In genomic region chr4:42396361-42397255, GRCh38 we compare ENCODE assay signal across 9 cellular contexts. TPM values are rescaled to one million over a fixed set of nuclear protein-coding genes. Genes with fewer than 3 reads are reported as not detected.
DNase-seq lines count a peak whose midpoint lies in the region; ATAC-seq and TF ChIP-seq lines count a peak whose summit lies in the region.
"Had no signal": no experiment of that assay in that cellular context is flagged by ENCODE, and none has a peak within 500 bp of the region (broad histone marks: within the 10 kb centered on the region; RNA-seq: fewer than 3 reads in every experiment).

No MANE protein-coding gene starts in this region.

- no peak for TF ChIP-seq CTCF in left lung (IDR thresholded peaks at IDR 0.05)
- TF ChIP-seq CTCF in tibial nerve (IDR thresholded peaks at IDR 0.05), result no peak

- H3K27me3 Mint-ChIP-seq in activated T-cell treated with anti-CD3 and anti-CD28 coated beads, Interleukin-2, amount 50 U/mL, for 4 hours (ENCODE audit: low read depth), result peaks cover 63% of the 10 kb centered on the region
- H3K27me3 Mint-ChIP-seq in activated T-helper 1 cell treated with anti-CD3 and anti-CD28 coated beads, Interleukin-12 subunit alpha, Interleukin-12 subunit beta, Interleukin-2, Interleukin-4 antibody, amounts not matched to agents 30 ng/mL and 10 ng/mL and 1 ng/mL, durations not matched to agents 14 hours and 24 hours and 36 hours (ENCODE audit: insufficient read depth), result peaks cover 56% of the 10 kb centered on the region

- no peak for DNase-seq in activated T-cell treated with anti-CD3 and anti-CD28 coated beads, Interleukin-2, amount 50 U/mL, for 4 hours
- no peak for DNase-seq in activated T-cell treated with anti-CD3 and anti-CD28 coated beads, Interleukin-2, amount 50 U/mL, for 1 hour
- DNase-seq in activated T-helper 1 cell treated with anti-CD3 and anti-CD28 coated beads, Interleukin-12 subunit alpha, Interleukin-12 subunit beta, Interleukin-2, Interleukin-4 antibody, amounts not matched to agents 30 ng/mL and 10 ng/mL and 1 ng/mL, durations not matched to agents 14 hours and 24 hours and 36 hours (ENCODE audit: low spot score), result no peak
- DNase-seq in left lung, result no peak
- DNase-seq in tibial nerve (ENCODE audit: low spot score in 2 of 2), result no peak
- no peak for DNase-seq in NCI-H1092 (lab: John Stamatoyannopoulos, UW)
- DNase-seq in SIG-M5 (lab: John Stamatoyannopoulos, UW), result no peak
- no peak for DNase-seq in sciatic nerve (ENCODE audit: low spot score)

- H3K9me3 Mint-ChIP-seq in activated T-cell treated with anti-CD3 and anti-CD28 coated beads, Interleukin-2, amount 50 U/mL, for 4 hours, result no peaks in the 10 kb centered on the region
- H3K9me3 Mint-ChIP-seq in activated T-helper 1 cell treated with anti-CD3 and anti-CD28 coated beads, Interleukin-12 subunit alpha, Interleukin-12 subunit beta, Interleukin-2, Interleukin-4 antibody, amounts not matched to agents 30 ng/mL and 10 ng/mL and 1 ng/mL, durations not matched to agents 14 hours and 24 hours and 36 hours, result no peaks in the 10 kb centered on the region

- H3K4me3 ChIP-seq in left lung (peak overlapping the region; percentile 41 to 45), tibial nerve (peak overlapping the region; percentile 40 to 70 (median 63))

- peak overlapping the region; percentile 40 for H3K27ac Mint-ChIP-seq in activated T-helper 1 cell treated with anti-CD3 and anti-CD28 coated beads, Interleukin-12 subunit alpha, Interleukin-12 subunit beta, Interleukin-2, Interleukin-4 antibody, amounts not matched to agents 30 ng/mL and 10 ng/mL and 1 ng/mL, durations not matched to agents 14 hours and 24 hours and 36 hours

- TF ChIP-seq POLR2A in tibial nerve (IDR thresholded peaks at IDR 0.05), result no peak

- peaks cover 23% of the 10 kb centered on the region for H3K4me1 Mint-ChIP-seq in activated T-cell treated with anti-CD3 and anti-CD28 coated beads, Interleukin-2, amount 50 U/mL, for 4 hours (ENCODE audit: low read depth)
- H3K4me1 Mint-ChIP-seq in activated T-helper 1 cell treated with anti-CD3 and anti-CD28 coated beads, Interleukin-12 subunit alpha, Interleukin-12 subunit beta, Interleukin-2, Interleukin-4 antibody, amounts not matched to agents 30 ng/mL and 10 ng/mL and 1 ng/mL, durations not matched to agents 14 hours and 24 hours and 36 hours (ENCODE audit: low read depth), result peaks cover 17% of the 10 kb centered on the region

- H3K27ac ChIP-seq in left lung (no peak overlapping the region), tibial nerve (no peak overlapping the region)

- H3K4me3 Mint-ChIP-seq in activated T-cell treated with anti-CD3 and anti-CD28 coated beads, Interleukin-2, amount 50 U/mL, for 4 hours, result peak overlapping the region; percentile 78
- peak overlapping the region; percentile 80 for H3K4me3 Mint-ChIP-seq in activated T-helper 1 cell treated with anti-CD3 and anti-CD28 coated beads, Interleukin-12 subunit alpha, Interleukin-12 subunit beta, Interleukin-2, Interleukin-4 antibody, amounts not matched to agents 30 ng/mL and 10 ng/mL and 1 ng/mL, durations not matched to agents 14 hours and 24 hours and 36 hours

- intact Hi-C loops in activated T-helper 1 cell treated with anti-CD3 and anti-CD28 coated beads, Interleukin-12 subunit alpha, Interleukin-12 subunit beta, Interleukin-2, Interleukin-4 antibody, amounts not matched to agents 30 ng/mL and 10 ng/mL and 1 ng/mL, durations not matched to agents 14 hours and 24 hours and 36 hours (cut with micrococcal nuclease), result loop anchor here (2.0 to 5.0 kb wide), 2 partner anchors 246 to 519 kb away; no protein-coding TSS in a partner anchor
- intact Hi-C loops in left lung (cut with DNase I) (no loop called here), sciatic nerve (cut with DNase I) (no loop called here)

- H3K36me3 ChIP-seq in left lung (no peaks in the 10 kb centered on the region), tibial nerve (no peaks in the 10 kb centered on the region)

- peaks cover 11 to 28% of the 10 kb centered on the region in 2 donors for H3K4me1 ChIP-seq in left lung
- peaks cover 0 to 31% (median 18%) of the 10 kb centered on the region in 4 donors for H3K4me1 ChIP-seq in tibial nerve

- no peak for TF ChIP-seq EP300 in tibial nerve (IDR thresholded peaks at IDR 0.05)

- WGBS in tibial nerve, 2 donors, result 28 to 32% methylated on average over 44 to 47 of the region's 47 CpGs

- ATAC-seq in activated T-cell treated with anti-CD3 and anti-CD28 coated beads, Interleukin-2, amount 50 U/mL, for 4 hours, result no peak
- ATAC-seq in left lung, result no peak
- ATAC-seq in sciatic nerve, result no peak

- no peaks in the 10 kb centered on the region for H3K36me3 Mint-ChIP-seq in activated T-cell treated with anti-CD3 and anti-CD28 coated beads, Interleukin-2, amount 50 U/mL, for 4 hours (ENCODE audit: insufficient read depth)
- H3K36me3 Mint-ChIP-seq in activated T-helper 1 cell treated with anti-CD3 and anti-CD28 coated beads, Interleukin-12 subunit alpha, Interleukin-12 subunit beta, Interleukin-2, Interleukin-4 antibody, amounts not matched to agents 30 ng/mL and 10 ng/mL and 1 ng/mL, durations not matched to agents 14 hours and 24 hours and 36 hours (ENCODE audit: low read depth), result no peaks in the 10 kb centered on the region

- H3K27me3 ChIP-seq in left lung (peaks cover 63 to 78% of the 10 kb centered on the region in 2 donors), tibial nerve (peaks cover 0 to 52% of the 10 kb centered on the region in 2 donors)

- H3K9me3 ChIP-seq in left lung (no peaks in the 10 kb centered on the region), tibial nerve (no peaks in the 10 kb centered on the region)

RNA-seq across cellular contexts. Expression of gene SHISA3, which starts 0.7 kb away (rescaled TPM):
- total RNA-seq in activated T-cell treated with anti-CD3 and anti-CD28 coated beads, Interleukin-2, amount 50 U/mL, for 4 hours, result under 1 TPM in 2 of 3 donors, not detected in 1; 0.11 to 0.18 TPM
- not detected in 2 replicates for total RNA-seq in activated T-helper 1 cell treated with anti-CD3 and anti-CD28 coated beads, Interleukin-12 subunit alpha, Interleukin-12 subunit beta, Interleukin-2, Interleukin-4 antibody, amounts not matched to agents 30 ng/mL and 10 ng/mL and 1 ng/mL, durations not matched to agents 14 hours and 24 hours and 36 hours
- total RNA-seq in left lung (1 to 10 TPM; 1.9 to 2.9 TPM), tibial nerve (10 to 100 TPM in 3 of 4 donors, 1 to 10 TPM in 1; 6.9 to 55.5 (median 37.5) TPM), sciatic nerve (12.8 TPM)
- total RNA-seq: RPMI7951 had no signal
